8 cellular contexts compared by ENCODE assay signal in the genomic region with DNA sequence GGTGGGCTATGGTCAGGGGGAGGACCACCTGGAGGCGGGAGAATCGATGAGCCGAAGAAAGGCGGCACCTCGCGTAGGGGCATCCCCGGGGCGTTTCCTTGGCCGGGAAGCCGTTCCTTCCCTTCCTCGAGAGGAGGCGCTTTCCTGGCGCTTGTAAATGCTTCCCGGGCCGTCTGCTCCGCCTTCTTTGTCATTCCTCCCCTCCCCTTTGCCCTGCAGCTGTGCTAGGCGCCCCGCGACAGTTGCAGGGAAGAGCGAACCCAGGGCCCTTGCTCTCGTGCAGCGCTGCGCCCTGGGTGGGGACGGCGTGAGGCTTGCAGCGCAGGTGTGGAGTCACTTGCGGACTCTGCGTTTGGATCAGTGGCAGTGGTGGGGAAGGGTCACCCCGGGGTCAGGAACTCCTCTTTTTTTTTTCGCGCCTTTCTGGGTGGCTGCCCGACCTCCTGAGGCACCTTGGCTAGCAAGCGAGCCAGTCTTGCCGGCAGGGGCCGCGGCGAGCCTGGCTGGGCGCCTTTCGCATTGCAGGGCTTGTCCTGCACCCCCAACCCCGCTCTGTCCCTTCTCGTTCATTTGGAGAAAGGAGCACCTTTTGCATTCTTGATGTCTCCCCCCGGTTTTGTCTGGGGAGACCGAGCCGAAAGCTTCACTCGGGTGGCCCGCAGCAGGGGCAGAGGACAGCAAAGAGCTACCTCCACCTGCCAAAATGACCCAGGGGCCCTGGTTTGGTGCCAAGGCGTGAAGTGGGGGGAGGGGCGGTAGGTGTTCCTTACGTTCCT. TPM values are rescaled to one million over a fixed set of nuclear protein-coding genes. Genes with fewer than 3 reads are reported as not detected.
DNase-seq lines count a peak whose midpoint lies in the region; ATAC-seq and TF ChIP-seq lines count a peak whose summit lies in the region.

No MANE protein-coding gene starts in this region.

- intact Hi-C loops in MCF 10A (cut with micrococcal nuclease) = loop anchor here (1.0 kb wide), 1 partner anchor 238 kb away; no protein-coding TSS in a partner anchor
- intact Hi-C loops in spleen (cut with DNase I; ENCODE audit: low total_unique reads) = no loop called here

- H3K27me3 ChIP-seq in spleen (replicated peaks in 1 of 7) = peaks cover 0 to 82% (median 50%) of the 10 kb centered on the region in 7 donors

- 2 to 6% (median 3%) methylated on average over 24 to 49 of the region's 49 CpGs for WGBS in spleen, 5 donors

- TF ChIP-seq CTCF in MCF 10A (IDR thresholded peaks at IDR 0.05; ENCODE audit: unreplicated experiment) (no peak), spleen (IDR thresholded peaks at IDR 0.05 in 8 of 11, conservative IDR thresholded peaks at IDR 0.05 in 3 of 11) (no peak)

- no peak for TF ChIP-seq POLR2A in spleen (IDR thresholded peaks at IDR 0.05)

- peaks cover 67% of the 10 kb centered on the region for H3K27me3 Mint-ChIP-seq in T-helper 1 cell treated with Interleukin-12 subunit alpha and Interleukin-12 subunit beta and Interleukin-4 antibody, amounts not matched to agents 30 μg/mL and 1 μg/mL, for 36 hours (ENCODE audit: low read depth)
- peaks cover 31% of the 10 kb centered on the region for H3K27me3 Mint-ChIP-seq in MCF 10A (ENCODE audit: insufficient read depth, unreplicated experiment)

- CTCF ChIA-PET in MCF 10A (lab: Yijun Ruan, JAX) = interaction anchor here (0.6 to 3.7 kb wide), 16 partner anchors 9 to 549 kb away, joined by 3 to 24 read pairs (median 4); no protein-coding TSS in a partner anchor

- BruUV-seq in MCF 10A (replicated peaks; lab: Mats Ljungman, UMichigan) = no TSS peak

- no peaks in the 10 kb centered on the region for H3K9me3 Mint-ChIP-seq in T-helper 1 cell treated with Interleukin-12 subunit alpha and Interleukin-12 subunit beta and Interleukin-4 antibody, amounts not matched to agents 30 μg/mL and 1 μg/mL, for 36 hours
- H3K9me3 Mint-ChIP-seq in MCF 10A (ENCODE audit: unreplicated experiment) = no peaks in the 10 kb centered on the region

- H3K36me3 Mint-ChIP-seq in T-helper 1 cell treated with Interleukin-12 subunit alpha and Interleukin-12 subunit beta and Interleukin-4 antibody, amounts not matched to agents 30 μg/mL and 1 μg/mL, for 36 hours (ENCODE audit: low read depth) = no peaks in the 10 kb centered on the region
- H3K36me3 Mint-ChIP-seq in MCF 10A (ENCODE audit: insufficient read depth, unreplicated experiment) = no peaks in the 10 kb centered on the region

- H3K9me3 ChIP-seq in spleen = no peaks in the 10 kb centered on the region

- H3K27ac Mint-ChIP-seq in T-helper 1 cell treated with Interleukin-12 subunit alpha and Interleukin-12 subunit beta and Interleukin-4 antibody, amounts not matched to agents 30 μg/mL and 1 μg/mL, for 36 hours = no peak overlapping the region
- H3K27ac Mint-ChIP-seq in MCF 10A (ENCODE audit: low read depth, unreplicated experiment) = no peak overlapping the region

- H3K4me1 Mint-ChIP-seq in T-helper 1 cell treated with Interleukin-12 subunit alpha and Interleukin-12 subunit beta and Interleukin-4 antibody, amounts not matched to agents 30 μg/mL and 1 μg/mL, for 36 hours (ENCODE audit: low read depth) = peaks cover 9% of the 10 kb centered on the region
- no peaks in the 10 kb centered on the region for H3K4me1 Mint-ChIP-seq in MCF 10A (ENCODE audit: insufficient read depth, unreplicated experiment)

- peak overlapping the region; percentile 74 for H3K4me3 Mint-ChIP-seq in T-helper 1 cell treated with Interleukin-12 subunit alpha and Interleukin-12 subunit beta and Interleukin-4 antibody, amounts not matched to agents 30 μg/mL and 1 μg/mL, for 36 hours
- peak overlapping the region; percentile 78 for H3K4me3 Mint-ChIP-seq in MCF 10A (ENCODE audit: unreplicated experiment)

- H3K4me1 ChIP-seq in spleen = peaks cover 11 to 27% (median 22%) of the 10 kb centered on the region in 6 donors

- H3K27ac ChIP-seq in spleen = no peak overlapping the region

- POLR2A ChIA-PET in MCF 10A (lab: Yijun Ruan, JAX) = interaction anchor here (0.7 to 1.2 kb wide), 3 partner anchors 10 to 345 kb away, joined by 3 to 6 read pairs (median 3); no protein-coding TSS in a partner anchor

- peak; percentile 7 for ATAC-seq in HG03064 (IDR thresholded peaks at IDR 0.05; ENCODE audit: low read depth, unreplicated experiment)

- no peaks in the 10 kb centered on the region for H3K36me3 ChIP-seq in spleen

- H3K4me3 ChIP-seq in spleen = peak overlapping the region; percentile 25 to 88 (median 63)

- DNase-seq in T-helper 1 cell (no peak), NCI-H69 (lab: John Stamatoyannopoulos, UW) (peak; percentile 85), MCF 10A (ENCODE audit: unreplicated experiment) (peak; percentile 86), iris pigment epithelial cell (ENCODE audit: low read depth) (peak; percentile 25), spleen (no peak)
- no peak for DNase-seq in stimulated activated naive CD4-positive, alpha-beta T cell (lab: John Stamatoyannopoulos, UW)

RNA-seq across cellular contexts. Expression of a gene that starts 0.9 kb away (rescaled TPM):
- 0.84 and 1.7 TPM in 2 replicates for total RNA-seq in MCF 10A (2022)
- total RNA-seq in spleen = 1 to 10 TPM in 4 of 7 donors, under 1 TPM in 3; 0.67 to 2.6 (median 1.5) TPM
- 1 to 10 TPM in 1 of 3 donors, under 1 TPM in 2; 0.41 to 1.1 (median 0.42) TPM for polyA plus RNA-seq in spleen

Comparison
In these comparisons a context has a peak if more than half of its experiments do, and no peak if none do; other contexts are left out.
1. DNase-seq: peak in NCI-H69 (single experiment), MCF 10A (single experiment) and iris pigment epithelial cell (single experiment); none in T-helper 1 cell (0 of 5), spleen (single experiment) and stimulated activated naive CD4-positive, alpha-beta T cell (0 of 6).